ENCODE assay signal across 1 cellular context in genomic region chr2:74529357-74530238, GRCh38.
TF ChIP-seq lines count a peak whose summit lies in the region.

Gene AUP1, minus strand, starts transcription at chr2:74529706. Its CDS starts 77 bp downstream, at chr2:74529629.
Gene HTRA2, plus strand, starts transcription at chr2:74529933. Its CDS starts 74 bp downstream, at chr2:74530007.

TF ChIP-seq in HepG2, 621 proteins besides CTCF, POLR2A, EP300 and RAD21 (continued from another document and continues in another):
- TF ChIP-seq ZNF800 (CRISPR knock-in tag; IDR thresholded peaks at IDR 0.05) (peak; percentile 81), U2AF1 (optimal IDR thresholded peaks at IDR 0.05; ENCODE audit: low read depth, low read length) (peak; percentile 62), NCOA2 (CRISPR knock-in tag; IDR thresholded peaks at IDR 0.05) (peak; percentile 49), KDM2A (CRISPR knock-in tag; IDR thresholded peaks at IDR 0.05; ENCODE audit: borderline replicate concordance, low read depth) (peak; percentile 86; the same call in 1 of the 2 replicates), ZNF264 (CRISPR knock-in tag; IDR thresholded peaks at IDR 0.05) (peak; percentile 84), ZBTB2 (CRISPR knock-in tag; IDR thresholded peaks at IDR 0.05; ENCODE audit: low read depth) (peak; percentile 43; the same call in 1 of the 2 replicates), ZNF12 (CRISPR knock-in tag; IDR thresholded peaks at IDR 0.05) (no peak), DZIP1 (CRISPR knock-in tag; IDR thresholded peaks at IDR 0.05) (peak; percentile 65; the same call in 1 of the 2 replicates), ZNF816 (CRISPR knock-in tag; IDR thresholded peaks at IDR 0.05; ENCODE audit: borderline replicate concordance) (peak; percentile 99), ZNF20 (CRISPR knock-in tag; IDR thresholded peaks at IDR 0.05) (peak; percentile 93), ZNF337 (CRISPR knock-in tag; IDR thresholded peaks at IDR 0.05; ENCODE audit: borderline replicate concordance, low read depth) (peak; percentile 8; the same call in 1 of the 2 replicates), RNF219 (CRISPR knock-in tag; IDR thresholded peaks at IDR 0.05) (no peak), ZNF766 (CRISPR knock-in tag; IDR thresholded peaks at IDR 0.05; ENCODE audit: borderline replicate concordance) (0 out of 2 replicates have a peak, but pooled peaks have one; percentile 18), LCORL (IDR thresholded peaks at IDR 0.05) (0 out of 2 replicates have a peak, but pooled peaks have one; percentile 4), LCORL (CRISPR knock-in tag; IDR thresholded peaks at IDR 0.05) (peak; percentile 79), ZBTB14 (CRISPR knock-in tag; IDR thresholded peaks at IDR 0.05) (0 out of 2 replicates have a peak, but pooled peaks have one; percentile 55), HMG20B (CRISPR knock-in tag; conservative IDR thresholded peaks at IDR 0.05) (peak; percentile 15; the same call in 1 of the 2 replicates), DMAP1 (CRISPR knock-in tag; IDR thresholded peaks at IDR 0.05) (peak; percentile 87; the same call in 1 of the 2 replicates), SP4 (CRISPR knock-in tag; IDR thresholded peaks at IDR 0.05) (peak; percentile 88), NFKB2 (CRISPR knock-in tag; IDR thresholded peaks at IDR 0.05; ENCODE audit: borderline replicate concordance) (peak; percentile 91; the same call in 1 of the 2 replicates), YEATS4 (CRISPR knock-in tag; IDR thresholded peaks at IDR 0.05; ENCODE audit: borderline replicate concordance) (peak; percentile 83), ZNF33B (CRISPR knock-in tag; IDR thresholded peaks at IDR 0.05) (no peak; the same call in none of the 2 replicates), KLF9 (CRISPR knock-in tag; IDR thresholded peaks at IDR 0.05; ENCODE audit: low read depth) (0 out of 2 replicates have a peak, but pooled peaks have one; percentile 16), ZFY (CRISPR knock-in tag; IDR thresholded peaks at IDR 0.05) (peak; percentile 83), ZNF350 (CRISPR knock-in tag; IDR thresholded peaks at IDR 0.05; ENCODE audit: borderline replicate concordance, low read depth) (peak; percentile 79; the same call in 1 of the 2 replicates), ZNF567 (CRISPR knock-in tag; IDR thresholded peaks at IDR 0.05; ENCODE audit: borderline replicate concordance) (no peak), ZFP91 (CRISPR knock-in tag; IDR thresholded peaks at IDR 0.05; ENCODE audit: borderline replicate concordance) (peak; percentile 91; the same call in 1 of the 2 replicates), REXO4 (CRISPR knock-in tag; IDR thresholded peaks at IDR 0.05; ENCODE audit: borderline replicate concordance) (peak; percentile 13; the same call in 1 of the 2 replicates), MXI1 (IDR thresholded peaks at IDR 0.05; ENCODE audit: borderline replicate concordance, low read depth, low read length) (peak; percentile 93; the same call in 2 of the 3 replicates), SMAD9 (CRISPR knock-in tag; IDR thresholded peaks at IDR 0.05) (no peak), SNAPC4 (CRISPR knock-in tag; IDR thresholded peaks at IDR 0.05) (peak; percentile 95), KAT8 (CRISPR knock-in tag; IDR thresholded peaks at IDR 0.05) (peak; percentile 98), ZNF782 (CRISPR knock-in tag; IDR thresholded peaks at IDR 0.05; ENCODE audit: borderline replicate concordance) (peak; percentile 71; the same call in 1 of the 2 replicates), BORCS8-MEF2B (CRISPR knock-in tag; IDR thresholded peaks at IDR 0.05) (peak; percentile 71; the same call in 1 of the 2 replicates), MED13 (CRISPR knock-in tag; IDR thresholded peaks at IDR 0.05) (peak; percentile 77; the same call in 1 of the 2 replicates), SP5 (CRISPR knock-in tag; IDR thresholded peaks at IDR 0.05; ENCODE audit: borderline replicate concordance, low read depth) (peak; percentile 83)
- TF ChIP-seq, protein P1, sequence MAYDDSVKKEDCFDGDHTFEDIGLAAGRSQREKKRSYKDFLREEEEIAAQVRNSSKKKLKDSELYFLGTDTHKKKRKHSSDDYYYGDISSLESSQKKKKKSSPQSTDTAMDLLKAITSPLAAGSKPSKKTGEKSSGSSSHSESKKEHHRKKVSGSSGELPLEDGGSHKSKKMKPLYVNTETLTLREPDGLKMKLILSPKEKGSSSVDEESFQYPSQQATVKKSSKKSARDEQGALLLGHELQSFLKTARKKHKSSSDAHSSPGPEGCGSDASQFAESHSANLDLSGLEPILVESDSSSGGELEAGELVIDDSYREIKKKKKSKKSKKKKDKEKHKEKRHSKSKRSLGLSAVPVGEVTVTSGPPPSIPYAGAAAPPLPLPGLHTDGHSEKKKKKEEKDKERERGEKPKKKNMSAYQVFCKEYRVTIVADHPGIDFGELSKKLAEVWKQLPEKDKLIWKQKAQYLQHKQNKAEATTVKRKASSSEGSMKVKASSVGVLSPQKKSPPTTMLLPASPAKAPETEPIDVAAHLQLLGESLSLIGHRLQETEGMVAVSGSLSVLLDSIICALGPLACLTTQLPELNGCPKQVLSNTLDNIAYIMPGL (CRISPR knock-in tag; IDR thresholded peaks at IDR 0.05; ENCODE audit: borderline replicate concordance in 1 of 2, low read depth in 1 of 2) = peak; percentile 72 to 92
- TF ChIP-seq, protein P2, sequence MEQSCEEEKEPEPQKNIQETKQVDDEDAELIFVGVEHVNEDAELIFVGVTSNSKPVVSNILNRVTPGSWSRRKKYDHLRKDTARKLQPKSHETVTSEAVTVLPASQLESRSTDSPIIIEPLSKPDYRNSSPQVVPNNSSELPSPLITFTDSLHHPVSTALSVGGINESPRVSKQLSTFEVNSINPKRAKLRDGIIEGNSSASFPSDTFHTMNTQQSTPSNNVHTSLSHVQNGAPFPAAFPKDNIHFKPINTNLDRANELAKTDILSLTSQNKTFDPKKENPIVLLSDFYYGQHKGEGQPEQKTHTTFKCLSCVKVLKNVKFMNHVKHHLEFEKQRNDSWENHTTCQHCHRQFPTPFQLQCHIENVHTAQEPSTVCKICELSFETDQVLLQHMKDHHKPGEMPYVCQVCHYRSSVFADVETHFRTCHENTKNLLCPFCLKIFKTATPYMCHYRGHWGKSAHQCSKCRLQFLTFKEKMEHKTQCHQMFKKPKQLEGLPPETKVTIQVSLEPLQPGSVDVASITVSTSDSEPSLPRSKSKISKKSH (CRISPR knock-in tag; IDR thresholded peaks at IDR 0.05; ENCODE audit: borderline replicate concordance) = 0 out of 2 replicates have a peak, but pooled peaks have one; percentile 8
